Comparison of ENCODE assay signal across 9 cellular contexts in the genomic region with DNA sequence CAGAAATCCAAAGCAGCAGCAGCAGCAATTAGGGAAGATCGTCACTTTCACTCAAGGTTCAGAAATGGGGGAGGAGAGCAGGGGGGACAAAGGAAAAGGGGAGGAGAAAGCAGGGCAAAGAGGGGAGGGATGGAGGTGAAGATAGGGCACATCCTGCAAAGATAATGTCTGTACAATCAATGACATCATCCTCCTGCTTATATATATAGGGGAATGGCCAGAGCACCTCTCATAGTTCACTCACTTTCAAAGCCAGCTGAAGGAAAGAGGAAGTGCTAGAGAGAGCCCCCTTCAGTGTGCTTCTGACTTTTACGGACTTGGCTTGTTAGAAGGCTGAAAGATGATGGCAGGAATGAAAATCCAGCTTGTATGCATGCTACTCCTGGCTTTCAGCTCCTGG. TPM values are rescaled to one million over a fixed set of nuclear protein-coding genes. Genes with fewer than 3 reads are reported as not detected.
A peak's percentile ranks its signal among the peaks of the same experiment; 100 is the strongest.
DNase-seq lines count a peak whose midpoint lies in the region; ATAC-seq and TF ChIP-seq lines count a peak whose summit lies in the region.
"Had no signal": no experiment of that assay in that cellular context is flagged by ENCODE, and none has a peak within 500 bp of the region (broad histone marks: within the 10 kb centered on the region; RNA-seq: fewer than 3 reads in every experiment).

A gene with protein sequence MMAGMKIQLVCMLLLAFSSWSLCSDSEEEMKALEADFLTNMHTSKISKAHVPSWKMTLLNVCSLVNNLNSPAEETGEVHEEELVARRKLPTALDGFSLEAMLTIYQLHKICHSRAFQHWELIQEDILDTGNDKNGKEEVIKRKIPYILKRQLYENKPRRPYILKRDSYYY (plus strand): TSS at position 232 of the 400 bp plus-strand sequence. CDS start 109 bp downstream, at position 341.

- H3K27ac ChIP-seq in caudate nucleus (ENCODE audit: low read depth, low read length), result no peak within 1 kb of the TSS
- no peak within 1 kb of the TSS for H3K27ac ChIP-seq in stomach

- H3K4me1 ChIP-seq in iPS-15b (ENCODE audit: control insufficient read depth, insufficient read depth, low read length) (peaks cover 14% of the 10 kb centered on the region), stomach (no peaks in the 10 kb centered on the region)

- 10 to 36% (median 22%) methylated on average over 2 of the region's 2 CpGs for WGBS in stomach, 5 donors

- no peaks in the 10 kb centered on the region for H3K27me3 ChIP-seq in iPS-15b (ENCODE audit: control insufficient read depth, insufficient read depth, low read length)
- no peaks in the 10 kb centered on the region for H3K27me3 ChIP-seq in stomach

- DNase-seq in NCI-H446 treated with DMSO at 0.1 percent for 48 hours (lab: John Stamatoyannopoulos, UW) (peak; percentile 91), caudate nucleus (lab: John Stamatoyannopoulos, UW) (no peak), stomach (no peak), Ammon's horn (ENCODE audit: low spot score) (no peak)
- DNase-seq in stimulated activated CD4-positive, alpha-beta T cell treated with anti-CD3 and anti-CD28 coated beads, Interleukin-2, amount 100 ng/mL, for 24 hours, result no peak

- ATAC-seq in GM18868 (IDR thresholded peaks at IDR 0.05; ENCODE audit: unreplicated experiment), result peak; percentile 97
- peak; percentile 70 for ATAC-seq in HG02840 (IDR thresholded peaks at IDR 0.05; ENCODE audit: low FRiP score, unreplicated experiment)

- no peak for TF ChIP-seq CTCF in stomach (IDR thresholded peaks at IDR 0.05)

- TF ChIP-seq POLR2A in stomach (IDR thresholded peaks at IDR 0.05), result no peak

- H3K9me3 ChIP-seq in iPS-15b (ENCODE audit: control insufficient read depth, insufficient read depth, low read length) (no peaks in the 10 kb centered on the region), stomach (no peaks in the 10 kb centered on the region)

- no peaks in the 10 kb centered on the region for H3K36me3 ChIP-seq in iPS-15b (ENCODE audit: control insufficient read depth, insufficient read depth, low read length)
- H3K36me3 ChIP-seq in stomach, result no peaks in the 10 kb centered on the region

- no peak for TF ChIP-seq EP300 in stomach (IDR thresholded peaks at IDR 0.05)

- intact Hi-C loops in stomach (cut with DNase I; ENCODE audit: low total_unique reads), result no loop called here

- peak within 1 kb of the TSS; percentile 30 for H3K4me3 ChIP-seq in iPS-15b (ENCODE audit: low read depth, low read length)
- H3K4me3 ChIP-seq in stomach, result no peak within 1 kb of the TSS

- H3K9ac ChIP-seq in iPS-15b (ENCODE audit: low read depth, low read length), result no peak within 1 kb of the TSS

RNA-seq across cellular contexts. Expression of the gene that starts here (rescaled TPM):
- 1 to 10 TPM in 1 of 5 donors, not detected in 4; 5.5 TPM for total RNA-seq in stomach
- under 1 TPM in 1 of 3 donors, not detected in 2; 0.18 TPM for polyA plus RNA-seq in stomach
- polyA plus RNA-seq: IgD-negative memory B cell had no signal
